Comparison of ENCODE assay signal across 16 cellular contexts in the genomic region with DNA sequence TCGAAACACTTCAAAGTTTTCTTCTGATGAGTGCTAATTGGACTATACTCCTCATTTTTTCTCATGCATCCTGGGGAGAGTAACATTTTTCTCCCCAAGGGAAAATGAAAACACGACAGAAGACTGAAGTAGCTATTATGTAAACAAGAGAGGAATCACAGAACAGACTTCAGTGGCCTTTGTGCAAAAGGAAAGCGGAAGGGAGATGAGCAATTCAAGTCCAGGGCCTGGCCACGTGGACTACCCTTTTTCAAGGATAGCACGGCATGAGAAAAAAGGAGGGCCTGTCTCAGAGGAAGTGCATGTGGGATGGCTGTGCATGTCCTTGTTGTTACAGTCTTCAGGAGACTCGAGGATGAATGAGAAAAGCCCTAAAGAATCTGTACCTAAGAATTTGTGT.
A peak's percentile ranks its signal among the peaks of the same experiment; 100 is the strongest.
DNase-seq lines count a peak whose midpoint lies in the region; ATAC-seq lines count a peak whose summit lies in the region.
"Had no signal": no experiment of that assay in that cellular context is flagged by ENCODE, and none has a peak within 500 bp of the region (broad histone marks: within the 10 kb centered on the region; RNA-seq: fewer than 3 reads in every experiment).

No MANE protein-coding gene starts in this region.

- H3K27me3 ChIP-seq in adipocyte (replicated peaks; ENCODE audit: control insufficient read depth, insufficient read depth, low read length) = no peaks in the 10 kb centered on the region
- H3K27me3 ChIP-seq: spleen, transverse colon had no signal

- DNase-seq in EL = peak; percentile 49
- DNase-seq in adipocyte (ENCODE audit: low read depth) = peak; percentile 49
- peak; percentile 47 for DNase-seq in fibroblast of peridontal ligament (ENCODE audit: extremely low read depth)
- peak; percentile 73 for DNase-seq in skeletal muscle cell (ENCODE audit: low read depth)
- no peak for DNase-seq in HK-2 (ENCODE audit: unreplicated experiment)
- no peak for DNase-seq in stimulated activated naive B cell treated with anti-CD40 and anti-IgM and Interleukin-4, amounts not matched to agents 10 μg/mL and 1 μg/mL and 100 μg/mL, for 72 hours
- no peak for DNase-seq in activated T-cell treated with anti-CD3 and anti-CD28 coated beads, Interleukin-2, amount 50 U/mL, for 1 hour
- DNase-seq: activated CD4-positive, alpha-beta T cell treated with anti-CD3 and anti-CD28 coated beads for 4 hours; activated CD8-positive, alpha-beta memory T cell treated with anti-CD3 and anti-CD28 coated beads, Interleukin-2, amount 50 U/mL, for 48 hours; activated naive CD4-positive, alpha-beta T cell treated with anti-CD3 and anti-CD28 coated beads, Interleukin-2, amount 10 ng/mL, durations not matched to agents 7 days and 5 days; CD4-positive, alpha-beta T cell; NCI-H1694; spleen; T-helper 9 cell; transverse colon had no signal

- H3K4me1 ChIP-seq in adipocyte (ENCODE audit: control insufficient read depth, insufficient read depth, low read length) = peaks cover 12% of the 10 kb centered on the region
- H3K4me1 ChIP-seq: spleen, transverse colon had no signal

- H3K9me3 ChIP-seq in adipocyte (ENCODE audit: control insufficient read depth, low read length) = no peaks in the 10 kb centered on the region
- H3K9me3 ChIP-seq: spleen, transverse colon had no signal

- H3K27me3 Mint-ChIP-seq in stimulated activated naive B cell treated with anti-CD40 and anti-IgM and Interleukin-4, amounts not matched to agents 10 μg/mL and 1 μg/mL and 100 μg/mL, for 72 hours = peaks cover 0 to 8% of the 10 kb centered on the region in 2 donors
- H3K27me3 Mint-ChIP-seq: activated naive CD4-positive, alpha-beta T cell treated with anti-CD3 and anti-CD28 coated beads, Interleukin-2, amount 10 ng/mL, durations not matched to agents 7 days and 5 days had no signal

- H3K36me3 ChIP-seq in adipocyte (ENCODE audit: control insufficient read depth, insufficient read depth, low read length, severe bottlenecking) = no peaks in the 10 kb centered on the region
- H3K36me3 ChIP-seq: spleen, transverse colon had no signal

- no peaks in the 10 kb centered on the region for H3K4me1 Mint-ChIP-seq in stimulated activated naive B cell treated with anti-CD40 and anti-IgM and Interleukin-4, amounts not matched to agents 10 μg/mL and 1 μg/mL and 100 μg/mL, for 72 hours
- H3K4me1 Mint-ChIP-seq: activated naive CD4-positive, alpha-beta T cell treated with anti-CD3 and anti-CD28 coated beads, Interleukin-2, amount 10 ng/mL, durations not matched to agents 7 days and 5 days had no signal

- no peaks in the 10 kb centered on the region for H3K36me3 Mint-ChIP-seq in stimulated activated naive B cell treated with anti-CD40 and anti-IgM and Interleukin-4, amounts not matched to agents 10 μg/mL and 1 μg/mL and 100 μg/mL, for 72 hours
- H3K36me3 Mint-ChIP-seq: activated naive CD4-positive, alpha-beta T cell treated with anti-CD3 and anti-CD28 coated beads, Interleukin-2, amount 10 ng/mL, durations not matched to agents 7 days and 5 days had no signal

- H3K9ac ChIP-seq in adipocyte (ENCODE audit: low read length) = no peak overlapping the region

- no peak for ATAC-seq in stimulated activated naive B cell treated with anti-CD40 and anti-IgM and Interleukin-4, amounts not matched to agents 10 μg/mL and 1 μg/mL and 100 μg/mL, for 72 hours (replicated peaks)
- ATAC-seq: left lobe of liver had no signal

- peaks cover 0 to 1% of the 10 kb centered on the region in 2 donors for H3K9me3 Mint-ChIP-seq in stimulated activated naive B cell treated with anti-CD40 and anti-IgM and Interleukin-4, amounts not matched to agents 10 μg/mL and 1 μg/mL and 100 μg/mL, for 72 hours
- H3K9me3 Mint-ChIP-seq: activated naive CD4-positive, alpha-beta T cell treated with anti-CD3 and anti-CD28 coated beads, Interleukin-2, amount 10 ng/mL, durations not matched to agents 7 days and 5 days; CD4-positive, alpha-beta T cell had no signal

- H3K4me3 Mint-ChIP-seq in stimulated activated naive B cell treated with anti-CD40 and anti-IgM and Interleukin-4, amounts not matched to agents 10 μg/mL and 1 μg/mL and 100 μg/mL, for 72 hours = no peak overlapping the region
- H3K4me3 Mint-ChIP-seq: activated naive CD4-positive, alpha-beta T cell treated with anti-CD3 and anti-CD28 coated beads, Interleukin-2, amount 10 ng/mL, durations not matched to agents 7 days and 5 days; CD4-positive, alpha-beta T cell had no signal

- H3K4me3 ChIP-seq in adipocyte (ENCODE audit: low read length) = no peak overlapping the region
- H3K4me3 ChIP-seq in skeletal muscle cell (ENCODE audit: low read depth, low read length) = no peak overlapping the region
- H3K4me3 ChIP-seq: spleen, transverse colon had no signal

- no peak overlapping the region for H3K27ac Mint-ChIP-seq in stimulated activated naive B cell treated with anti-CD40 and anti-IgM and Interleukin-4, amounts not matched to agents 10 μg/mL and 1 μg/mL and 100 μg/mL, for 72 hours
- H3K27ac Mint-ChIP-seq: activated naive CD4-positive, alpha-beta T cell treated with anti-CD3 and anti-CD28 coated beads, Interleukin-2, amount 10 ng/mL, durations not matched to agents 7 days and 5 days; CD4-positive, alpha-beta T cell had no signal

Comparison
In these comparisons a context has a peak if more than half of its experiments do, and no peak if none do; other contexts are left out.
1. DNase-seq: peak in EL (single experiment), adipocyte (single experiment), fibroblast of peridontal ligament (single experiment) and skeletal muscle cell (single experiment); none in HK-2 (single experiment), stimulated activated naive B cell treated with anti-CD40 and anti-IgM and Interleukin-4, amounts not matched to agents 10 μg/mL and 1 μg/mL and 100 μg/mL, for 72 hours (single experiment) and activated T-cell treated with anti-CD3 and anti-CD28 coated beads, Interleukin-2, amount 50 U/mL, for 1 hour (single experiment).